ENCODE assay signal across 7 cellular contexts in the genomic region with DNA sequence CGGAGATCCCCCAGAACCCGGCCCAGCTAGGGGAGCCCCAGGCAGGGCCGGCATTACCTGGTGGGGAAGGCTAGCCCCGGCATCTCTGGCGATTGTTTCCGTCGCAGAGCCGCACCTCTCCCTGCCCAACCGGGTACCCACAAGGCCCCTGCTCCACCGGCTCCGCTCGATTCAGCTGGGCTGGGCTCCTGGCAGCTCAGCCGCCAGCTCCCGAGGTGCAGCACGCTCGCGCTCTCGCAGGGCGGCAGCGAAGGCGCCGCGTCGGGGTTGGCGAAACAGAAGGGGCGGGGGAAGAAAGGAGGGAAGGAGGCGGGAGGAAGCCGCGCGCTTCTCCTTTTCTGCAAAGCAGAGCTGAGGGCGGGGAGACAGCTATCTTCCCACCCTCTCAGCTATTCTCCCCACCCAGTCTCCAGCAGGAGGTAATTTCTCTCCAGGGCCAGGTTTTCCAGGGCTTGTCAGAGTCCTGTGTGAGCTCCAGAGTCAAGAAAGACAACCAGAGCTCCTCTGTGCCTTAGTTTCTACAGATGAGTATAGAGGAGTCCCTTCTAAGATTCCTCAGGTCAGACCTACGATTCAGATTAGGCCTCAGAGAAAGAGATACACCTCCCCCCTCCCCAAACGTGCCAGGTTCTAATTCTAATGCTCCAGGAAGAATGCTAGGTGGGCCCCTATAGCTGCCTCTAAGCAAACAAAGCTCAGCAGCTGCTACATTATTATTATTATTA.
DNase-seq lines count a peak whose midpoint lies in the region; ATAC-seq and TF ChIP-seq lines count a peak whose summit lies in the region.

No MANE protein-coding gene starts in this region.

- H3K4me3 Mint-ChIP-seq in dendritic cell treated with granulocyte-macrophage colony-stimulating factor and Interleukin-4, amounts not matched to agents 40 ng/mL and 50 ng/mL, for 4 days, result peak overlapping the region; percentile 98

- H3K9me3 ChIP-seq in right lobe of liver, result no peaks in the 10 kb centered on the region

- peak overlapping the region in 2 of 3 donors; percentile 30 to 31 for H3K27ac ChIP-seq in right lobe of liver

- H3K9me3 Mint-ChIP-seq in dendritic cell treated with granulocyte-macrophage colony-stimulating factor and Interleukin-4, amounts not matched to agents 40 ng/mL and 50 ng/mL, for 4 days, result no peaks in the 10 kb centered on the region

- H3K27me3 ChIP-seq in right lobe of liver, result no peaks in the 10 kb centered on the region

- TF ChIP-seq POLR2A in right lobe of liver (IDR thresholded peaks at IDR 0.05), result no peak

- ATAC-seq in GM18498 (IDR thresholded peaks at IDR 0.05; ENCODE audit: unreplicated experiment) (peak; percentile 94), HG02840 (IDR thresholded peaks at IDR 0.05; ENCODE audit: low FRiP score, unreplicated experiment) (peak; percentile 85), right lobe of liver (peak; percentile 75 to 87 (median 80))

- intact Hi-C loops in dendritic cell treated with granulocyte-macrophage colony-stimulating factor and Interleukin-4, amounts not matched to agents 40 ng/mL and 50 ng/mL, for 4 days (cut with micrococcal nuclease), result loop anchor here (5.0 kb wide), 1 partner anchor 35 kb away; no protein-coding TSS in a partner anchor
- intact Hi-C loops in right lobe of liver (cut with DNase I), result no loop called here

- no peaks in the 10 kb centered on the region for H3K36me3 ChIP-seq in right lobe of liver

- no peak for TF ChIP-seq CTCF in right lobe of liver (IDR thresholded peaks at IDR 0.05)

- peak overlapping the region; percentile 96 for H3K27ac Mint-ChIP-seq in dendritic cell treated with granulocyte-macrophage colony-stimulating factor and Interleukin-4, amounts not matched to agents 40 ng/mL and 50 ng/mL, for 4 days

- DNase-seq in NCI-H2107 treated with DMSO at 0.1 percent for 48 hours (lab: John Stamatoyannopoulos, UW; ENCODE audit: unreplicated experiment) (peak; percentile 44), right lobe of liver (peak; percentile 69 to 86 (median 80))
- DNase-seq in activated CD4-positive, alpha-beta T cell treated with anti-CD3 and anti-CD28 coated beads, Interleukin-2, amount 50 U/mL, for 24 hours (ENCODE audit: low read depth in 1 of 2, low spot score in 1 of 2), result peak; percentile 49 to 71
- DNase-seq in stimulated activated CD4-positive, alpha-beta T cell treated with anti-CD3 and anti-CD28 coated beads, Interleukin-4, amount 100 ng/mL, for 24 hours, result peak; percentile 79

- H3K36me3 Mint-ChIP-seq in dendritic cell treated with granulocyte-macrophage colony-stimulating factor and Interleukin-4, amounts not matched to agents 40 ng/mL and 50 ng/mL, for 4 days (ENCODE audit: low read depth), result peaks cover 28% of the 10 kb centered on the region

- H3K4me1 ChIP-seq in right lobe of liver, result peaks cover 0 to 13% (median 5%) of the 10 kb centered on the region in 4 donors

- peaks cover 6% of the 10 kb centered on the region for H3K4me1 Mint-ChIP-seq in dendritic cell treated with granulocyte-macrophage colony-stimulating factor and Interleukin-4, amounts not matched to agents 40 ng/mL and 50 ng/mL, for 4 days (ENCODE audit: low read depth)

- peak overlapping the region; percentile 30 to 43 (median 35) for H3K4me3 ChIP-seq in right lobe of liver

- WGBS in right lobe of liver (ENCODE audit: insufficient coverage, low coverage, low lambda C conversion rate, missing lambda C conversion rate), result 25% methylated on average over 18 of the region's 33 CpGs

- no peaks in the 10 kb centered on the region for H3K27me3 Mint-ChIP-seq in dendritic cell treated with granulocyte-macrophage colony-stimulating factor and Interleukin-4, amounts not matched to agents 40 ng/mL and 50 ng/mL, for 4 days

Comparison
In these comparisons a context has a peak if more than half of its experiments do, and no peak if none do; other contexts are left out.
1. Peak in every context shown above with its lines: DNase-seq, ATAC-seq, H3K4me3 ChIP-seq and H3K27ac ChIP-seq.